ENCODE assay signal across 20 cellular contexts in the genomic region with DNA sequence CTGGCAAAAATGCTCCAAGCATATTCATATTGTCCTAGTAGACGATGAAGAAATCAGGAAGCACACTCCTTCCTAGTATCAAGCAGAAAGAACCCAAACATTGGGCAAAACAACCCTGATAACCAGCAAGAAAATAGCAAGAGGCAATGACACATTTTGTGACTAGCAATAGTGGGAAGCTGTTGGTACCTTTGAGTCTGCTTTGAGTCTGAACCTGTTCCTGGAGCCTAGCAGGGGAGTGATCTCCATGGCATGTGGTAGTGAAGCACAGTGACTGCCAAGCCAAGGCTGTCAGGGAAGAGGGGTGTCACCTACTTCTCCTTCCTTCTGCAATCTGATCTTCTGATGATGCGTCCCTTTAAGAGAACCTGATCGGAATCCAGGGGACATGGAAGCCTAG.
"Had no signal": no experiment of that assay in that cellular context is flagged by ENCODE, and none has a peak within 500 bp of the region (broad histone marks: within the 10 kb centered on the region; RNA-seq: fewer than 3 reads in every experiment).

No MANE protein-coding gene starts in this region.

- H3K27ac Mint-ChIP-seq: activated naive CD8-positive, alpha-beta T cell; activated T-helper 2 cell treated with anti-CD3 and anti-CD28 coated beads, Interferon-gamma antibody, Interleukin-2, Interleukin-4, amounts not matched to agents 10 μg/mL and 5 μg/mL and 100 μg/mL, durations not matched to agents 14 hours and 24 hours and 36 hours; effector memory CD8-positive, alpha-beta T cell; immature natural killer cell; naive B cell; neural progenitor cell had no signal

- H2AFZ ChIP-seq: neural progenitor cell had no signal

- H3K9me3 ChIP-seq: mucosa of descending colon, prostate gland, right atrium auricular region, tibial artery had no signal

- ATAC-seq: effector memory CD8-positive, alpha-beta T cell; left ventricle myocardium superior; mucosa of descending colon had no signal

- H3K4me3 Mint-ChIP-seq: effector memory CD8-positive, alpha-beta T cell; immature natural killer cell; naive B cell; neural progenitor cell had no signal

- DNase-seq: amygdala; effector memory CD8-positive, alpha-beta T cell; immature natural killer cell; left ventricle myocardium superior; mucosa of descending colon; naive B cell; stimulated activated CD4-positive, alpha-beta T cell treated with anti-CD3 and anti-CD28 coated beads, Interleukin-12 subunit alpha, Interleukin-12 subunit beta, amount 100 ng/mL, for 4 hours; stimulated activated CD4-positive, alpha-beta T cell treated with anti-CD3 and anti-CD28 coated beads, Interleukin-1b, Interleukin-23, amount 100 ng/mL, for 48 hours; stimulated activated CD8-positive, alpha-beta memory T cell treated with anti-CD3 and anti-CD28 coated beads, Interleukin-4, amount 100 ng/mL, for 48 hours; stimulated activated naive CD4-positive, alpha-beta T cell; substantia nigra; tibial artery had no signal

- H3K27ac ChIP-seq: cardiac muscle cell, neural progenitor cell, prostate gland, right atrium auricular region, tibial artery had no signal

- H3K4me2 ChIP-seq: neural progenitor cell had no signal

- H3K27me3 Mint-ChIP-seq: activated naive CD8-positive, alpha-beta T cell; effector memory CD8-positive, alpha-beta T cell had no signal

- H3K4me3 ChIP-seq: cardiac muscle cell, mucosa of descending colon, neural progenitor cell, prostate gland, right atrium auricular region, tibial artery had no signal

- H3K9me3 Mint-ChIP-seq: effector memory CD8-positive, alpha-beta T cell; neural progenitor cell had no signal

- FAIRE-seq: TTC549, urothelium cell line had no signal

- H3K4me1 ChIP-seq: neural progenitor cell, prostate gland, right atrium auricular region, tibial artery had no signal

- H3K36me3 ChIP-seq: cardiac muscle cell, neural progenitor cell, prostate gland, right atrium auricular region, tibial artery had no signal

- H3K27me3 ChIP-seq: cardiac muscle cell, neural progenitor cell, right atrium auricular region, tibial artery had no signal

- H3K9ac ChIP-seq: neural progenitor cell had no signal

- H3K36me3 Mint-ChIP-seq: naive B cell, neural progenitor cell had no signal
